ENCODE assay signal across 8 cellular contexts in genomic region chr6:89081129-89081422, GRCh38. TPM values are rescaled to one million over a fixed set of nuclear protein-coding genes. Genes with fewer than 3 reads are reported as not detected.
A peak's percentile ranks its signal among the peaks of the same experiment; 100 is the strongest.
DNase-seq lines count a peak whose midpoint lies in the region; ATAC-seq and TF ChIP-seq lines count a peak whose summit lies in the region.

No MANE protein-coding gene starts in this region.

- no peak for TF ChIP-seq EP300 in upper lobe of left lung (IDR thresholded peaks at IDR 0.05)

- TF ChIP-seq CTCF in HL-60 (IDR thresholded peaks at IDR 0.05; ENCODE audit: insufficient read depth, low read length) (no peak), astrocyte of the cerebellum (IDR thresholded peaks at IDR 0.05; ENCODE audit: low read depth, low read length, missing control alignments) (no peak), liver (IDR thresholded peaks at IDR 0.05; ENCODE audit: low read depth, low read length, missing input control) (no peak), upper lobe of left lung (IDR thresholded peaks at IDR 0.05) (no peak)

- no peaks in the 10 kb centered on the region for H3K27me3 ChIP-seq in HL-60 (ENCODE audit: insufficient read depth, poor library complexity, severe bottlenecking)
- no peaks in the 10 kb centered on the region for H3K27me3 ChIP-seq in liver (ENCODE audit: control insufficient read depth in 4 of 4, insufficient read depth in 4 of 4, low read length in 3 of 4)
- no peaks in the 10 kb centered on the region for H3K27me3 ChIP-seq in upper lobe of left lung

- peak; percentile 18 for DNase-seq in activated T-cell treated with anti-CD3 and anti-CD28 coated beads for 48 hours (ENCODE audit: low read depth)
- no peak for DNase-seq in activated T-cell treated with anti-CD3 and anti-CD28 coated beads, Interleukin-2, amount 50 U/mL, for 1 hour
- no peak for DNase-seq in HL-60 (ENCODE audit: low read depth in 1 of 2, low spot score in 1 of 2)
- DNase-seq in astrocyte of the cerebellum (ENCODE audit: low read depth): no peak
- DNase-seq in upper lobe of left lung: peak in 1 of 2 donors; percentile 93
- DNase-seq in AG08395 (ENCODE audit: low spot score): no peak
- DNase-seq in G401 (ENCODE audit: low spot score): no peak

- no peak for TF ChIP-seq RAD21 in liver (IDR thresholded peaks at IDR 0.05)

- WGBS in liver: under 1% methylated on average over 36 of the region's 36 CpGs
- 0% methylated on average over 32 of the region's 36 CpGs; no CpG with 5 or more reads in 1 of the 2 donors for WGBS in upper lobe of left lung, 2 donors

- peak overlapping the region; percentile 85 for H3K4me3 ChIP-seq in HL-60 (replicated peaks; ENCODE audit: insufficient read depth, low read length)
- H3K4me3 ChIP-seq in astrocyte of the cerebellum (ENCODE audit: low read depth, low read length): peak overlapping the region; percentile 93
- peak overlapping the region; percentile 71 to 96 (median 73) for H3K4me3 ChIP-seq in liver (ENCODE audit: low read depth in 1 of 3, low read length in 3 of 3)
- peak overlapping the region; percentile 57 to 96 (median 88) for H3K4me3 ChIP-seq in upper lobe of left lung

- peaks cover 0 to 17% (median 2%) of the 10 kb centered on the region in 4 donors for H3K4me1 ChIP-seq in liver (ENCODE audit: control insufficient read depth in 4 of 4, insufficient read depth in 4 of 4, low read length in 3 of 4)
- peaks cover 26 to 31% (median 28%) of the 10 kb centered on the region in 4 donors for H3K4me1 ChIP-seq in upper lobe of left lung

- H3K9ac ChIP-seq in liver (ENCODE audit: low read depth in 1 of 2, low read length in 2 of 2): peak overlapping the region; percentile 94 to 98

- peaks cover 0 to 23% (median 15%) of the 10 kb centered on the region in 4 donors for H3K36me3 ChIP-seq in liver (ENCODE audit: control insufficient read depth in 4 of 4, insufficient read depth in 3 of 4, low read depth in 1 of 4, low read length in 3 of 4)
- H3K36me3 ChIP-seq in upper lobe of left lung: peaks cover 14 to 32% (median 18%) of the 10 kb centered on the region in 4 donors

- in situ Hi-C loops in astrocyte of the cerebellum (cut with HindIII; ENCODE audit: low sequenced_read_pairs) (no loop called here), G401 (cut with HindIII; ENCODE audit: low sequenced_read_pairs) (no loop called here)

- peak overlapping the region; percentile 98 for H3K27ac ChIP-seq in HL-60 (replicated peaks)
- H3K27ac ChIP-seq in liver (ENCODE audit: low read depth in 1 of 2, low read length in 2 of 2): peak overlapping the region; percentile 99 to 100
- peak overlapping the region; percentile 98 to 100 (median 100) for H3K27ac ChIP-seq in upper lobe of left lung

- H3K9me3 ChIP-seq in liver (ENCODE audit: control insufficient read depth in 4 of 4, low read length in 3 of 4) (no peaks in the 10 kb centered on the region), upper lobe of left lung (no peaks in the 10 kb centered on the region)

- ATAC-seq in upper lobe of left lung (ENCODE audit: low FRiP score in 2 of 2): peak in 1 of 2 donors; percentile 41

- TF ChIP-seq POLR2A in upper lobe of left lung (IDR thresholded peaks at IDR 0.05): no peak

TF ChIP-seq in liver, 16 proteins besides CTCF, POLR2A, EP300 and RAD21:
- TF ChIP-seq GABPA (IDR thresholded peaks at IDR 0.05 in 1 of 2, conservative IDR thresholded peaks at IDR 0.05 in 1 of 2): no peak
- no peak for TF ChIP-seq YY1 (IDR thresholded peaks at IDR 0.05)
- TF ChIP-seq HNF4A (conservative IDR thresholded peaks at IDR 0.05): no peak
- no peak for TF ChIP-seq ZBTB33 (IDR thresholded peaks at IDR 0.05)
- no peak for TF ChIP-seq RXRA (IDR thresholded peaks at IDR 0.05)
- TF ChIP-seq TAF1 (conservative IDR thresholded peaks at IDR 0.05): no peak
- TF ChIP-seq REST (IDR thresholded peaks at IDR 0.05): no peak
- no peak for TF ChIP-seq ATF3 (IDR thresholded peaks at IDR 0.05)
- no peak for TF ChIP-seq FOXA2 (IDR thresholded peaks at IDR 0.05)
- no peak for TF ChIP-seq EGR1 (IDR thresholded peaks at IDR 0.05; ENCODE audit: low read depth in 2 of 2)
- TF ChIP-seq MAX (IDR thresholded peaks at IDR 0.05): no peak
- no peak for TF ChIP-seq JUND (IDR thresholded peaks at IDR 0.05)
- no peak for TF ChIP-seq HNF4G (IDR thresholded peaks at IDR 0.05)
- TF ChIP-seq FOXA1 (IDR thresholded peaks at IDR 0.05): no peak
- TF ChIP-seq SP1 (IDR thresholded peaks at IDR 0.05): no peak
- TF ChIP-seq NR2F2 (IDR thresholded peaks at IDR 0.05): no peak

RNA-seq across cellular contexts. Expression of gene PNRC1, which starts 0.5 kb away (rescaled TPM):
- total RNA-seq in liver (10 to 100 TPM; 40.9 to 71.4 TPM), upper lobe of left lung (100 to 1,000 TPM in 5 of 6 donors, 10 to 100 TPM in 1; 96.4 to 238 (median 167) TPM)
- polyA plus RNA-seq in liver: 10 to 100 TPM; 27.4 to 66.4 TPM
- total RNA-seq in G401 (2014; rRNA removed; shearing (Covaris generic)): 30.0 and 49.6 TPM in 2 replicates

RNA-seq across cellular contexts. Expression of gene SRSF12, which starts 36.8 kb away (rescaled TPM):
- total RNA-seq in liver (1 to 10 TPM in 1 of 2 donors, under 1 TPM in 1; 0.17 to 1.0 TPM), upper lobe of left lung (under 1 TPM in 5 of 6 donors, not detected in 1; 0.10 to 0.89 (median 0.23) TPM)
- polyA plus RNA-seq in liver: under 1 TPM; 0.22 to 0.56 TPM
- total RNA-seq in G401 (2014; rRNA removed; shearing (Covaris generic)): 4.6 and 8.2 TPM in 2 replicates
